10 cellular contexts compared by ENCODE assay signal in genomic region chr1:93722081-93723031, GRCh38. TPM values are rescaled to one million over a fixed set of nuclear protein-coding genes. Genes with fewer than 3 reads are reported as not detected.
DNase-seq lines count a peak whose midpoint lies in the region; ATAC-seq and TF ChIP-seq lines count a peak whose summit lies in the region.
"Had no signal": no experiment of that assay in that cellular context is flagged by ENCODE, and none has a peak within 500 bp of the region (broad histone marks: within the 10 kb centered on the region; RNA-seq: fewer than 3 reads in every experiment).

No MANE protein-coding gene starts in this region.

- 49% methylated on average over 19 of the region's 21 CpGs for WGBS in mesenchymal stem cell
- WGBS in testis, 2 donors, result 50 to 62% methylated on average over 21 of the region's 21 CpGs

- peak overlapping the region; percentile 62 for H2BK15ac ChIP-seq in mesenchymal stem cell (ENCODE audit: low read depth, poor library complexity, severe bottlenecking)

- no peaks in the 10 kb centered on the region for H3K79me1 ChIP-seq in mesenchymal stem cell (replicated peaks; ENCODE audit: low read length, poor library complexity, severe bottlenecking)

- H3K14ac ChIP-seq in mesenchymal stem cell (ENCODE audit: low read length in 2 of 2), result no peak overlapping the region

- H4K8ac ChIP-seq in mesenchymal stem cell (ENCODE audit: low read length), result peak overlapping the region; percentile 82

- ATAC-seq in HG03045 (IDR thresholded peaks at IDR 0.05; ENCODE audit: unreplicated experiment) (no peak), GM19467 (IDR thresholded peaks at IDR 0.05; ENCODE audit: unreplicated experiment) (no peak)

- H3K9me3 ChIP-seq in mesenchymal stem cell (ENCODE audit: control insufficient read depth, low read length) (no peaks in the 10 kb centered on the region), testis (no peaks in the 10 kb centered on the region), MM.1S (replicated peaks; ENCODE audit: insufficient read depth, low read length) (no peaks in the 10 kb centered on the region)

- peaks cover 7% of the 10 kb centered on the region for H3K4me1 ChIP-seq in mesenchymal stem cell (ENCODE audit: control insufficient read depth, insufficient read depth, low read depth, low read length)
- H3K4me1 ChIP-seq in testis, result peaks cover 22% of the 10 kb centered on the region
- no peaks in the 10 kb centered on the region for H3K4me1 ChIP-seq in MM.1S (ENCODE audit: low read length)

- no peak for TF ChIP-seq CTCF in testis (IDR thresholded peaks at IDR 0.05)
- no peak for TF ChIP-seq CTCF in MM.1S (IDR thresholded peaks at IDR 0.05; ENCODE audit: low read length)

- no peaks in the 10 kb centered on the region for H3K9me2 ChIP-seq in MM.1S (replicated peaks; ENCODE audit: insufficient read depth, low read length)

- H3K23ac ChIP-seq in mesenchymal stem cell (ENCODE audit: low read length in 2 of 2), result no peak overlapping the region

- H4K20me1 ChIP-seq in MM.1S (ENCODE audit: insufficient read depth, low read length), result no peaks in the 10 kb centered on the region

- DNase-seq in NCI-H82 (lab: John Stamatoyannopoulos, UW) (peak; percentile 73), ecto neural progenitor cell (ENCODE audit: low spot score) (peak; percentile 82), mesenchymal stem cell (no peak), testis (peak; percentile 58), nucleus accumbens (lab: John Stamatoyannopoulos, UW) (no peak), MM.1S (no peak)
- DNase-seq: activated CD4-positive, CD25-positive, alpha-beta regulatory T cell treated with anti-CD3 and anti-CD28 coated beads, Interleukin-2, amount 50 U/mL, for 72 hours; DMS79 treated with DMSO at 0.1 percent for 48 hours had no signal

- no peaks in the 10 kb centered on the region for H3F3A ChIP-seq in MM.1S (ENCODE audit: insufficient read depth, low read length)

- no peak overlapping the region for H2BK12ac ChIP-seq in mesenchymal stem cell (ENCODE audit: low read length in 2 of 2)

- H3K4me2 ChIP-seq in mesenchymal stem cell (ENCODE audit: low read length, poor library complexity, severe bottlenecking) (no peak overlapping the region), MM.1S (ENCODE audit: low read depth, low read length) (no peak overlapping the region)

- H4K91ac ChIP-seq in mesenchymal stem cell (ENCODE audit: low read length), result peak overlapping the region; percentile 34

- H2BK120ac ChIP-seq in mesenchymal stem cell (ENCODE audit: low read depth, low read length), result no peak overlapping the region

- H3K79me2 ChIP-seq in MM.1S (ENCODE audit: low read length), result no peaks in the 10 kb centered on the region

- H2AFZ ChIP-seq in mesenchymal stem cell (ENCODE audit: low read depth, low read length), result peak overlapping the region; percentile 36
- no peak overlapping the region for H2AFZ ChIP-seq in MM.1S (ENCODE audit: low read length)

- H3K18ac ChIP-seq in mesenchymal stem cell (ENCODE audit: low read depth in 1 of 2, low read length in 2 of 2), result peak overlapping the region in 1 of 2 experiments; percentile 86

- H3K9ac ChIP-seq in mesenchymal stem cell (ENCODE audit: low read length), result peak overlapping the region; percentile 5
- no peak overlapping the region for H3K9ac ChIP-seq in MM.1S (ENCODE audit: low read length)

- no peak overlapping the region for H2BK5ac ChIP-seq in mesenchymal stem cell (ENCODE audit: low read depth, low read length, poor library complexity, severe bottlenecking)

- H3K27ac ChIP-seq in mesenchymal stem cell (ENCODE audit: low read length, poor library complexity, severe bottlenecking), result no peak overlapping the region
- H3K27ac ChIP-seq in testis, result no peak overlapping the region
- no peak overlapping the region for H3K27ac ChIP-seq in MM.1S (ENCODE audit: low read length)

- no peak overlapping the region for H3K4me3 ChIP-seq in mesenchymal stem cell (ENCODE audit: insufficient read depth in 1 of 2, low read depth in 1 of 2, low read length in 2 of 2)
- no peak overlapping the region for H3K4me3 ChIP-seq in testis
- no peak overlapping the region for H3K4me3 ChIP-seq in MM.1S (ENCODE audit: low read length)

- H3K36me3 ChIP-seq in mesenchymal stem cell (ENCODE audit: control insufficient read depth in 1 of 2, insufficient read depth in 2 of 2, low read depth in 1 of 2, low read length in 2 of 2) (no peaks in the 10 kb centered on the region), testis (ENCODE audit: low read depth, missing control alignments) (no peaks in the 10 kb centered on the region), MM.1S (replicated peaks; ENCODE audit: insufficient read depth, low read length) (no peaks in the 10 kb centered on the region)

- peak overlapping the region; percentile 21 to 27 for H3K4ac ChIP-seq in mesenchymal stem cell (ENCODE audit: low read depth in 1 of 2, low read length in 2 of 2)

- H3K27me3 ChIP-seq in mesenchymal stem cell (ENCODE audit: control insufficient read depth in 1 of 2, insufficient read depth in 1 of 2, low read length in 2 of 2) (no peaks in the 10 kb centered on the region), testis (no peaks in the 10 kb centered on the region), MM.1S (replicated peaks; ENCODE audit: insufficient read depth, low read length) (no peaks in the 10 kb centered on the region)

- intact Hi-C loops in testis (cut with DNase I; ENCODE audit: low total_unique reads), result no loop called here

- TF ChIP-seq POLR2A in testis (IDR thresholded peaks at IDR 0.05), result no peak

- no peak overlapping the region for H2AK5ac ChIP-seq in mesenchymal stem cell (ENCODE audit: low read length, severe bottlenecking)

RNA-seq across cellular contexts. Expression of gene BCAR3, which starts 40.7 kb away (rescaled TPM):
- 23.6 TPM for polyA plus RNA-seq in mesenchymal stem cell (2013, experiment 1 of 2)
- polyA plus RNA-seq in mesenchymal stem cell (2013, experiment 2 of 2), result 22.7 TPM
- 10 to 100 TPM; 42.9 to 55.9 TPM for total RNA-seq in testis
- 23.2 TPM for polyA plus RNA-seq in testis (ENCODE audit: insufficient read depth, low read depth, low replicate concordance)

Comparison
In these comparisons a context has a peak if more than half of its experiments do, and no peak if none do; other contexts are left out.
1. DNase-seq: peak in NCI-H82 (single experiment), ecto neural progenitor cell (single experiment) and testis (single experiment); none in mesenchymal stem cell (single experiment), nucleus accumbens (0 of 56) and MM.1S (single experiment).